In the genomic region with DNA sequence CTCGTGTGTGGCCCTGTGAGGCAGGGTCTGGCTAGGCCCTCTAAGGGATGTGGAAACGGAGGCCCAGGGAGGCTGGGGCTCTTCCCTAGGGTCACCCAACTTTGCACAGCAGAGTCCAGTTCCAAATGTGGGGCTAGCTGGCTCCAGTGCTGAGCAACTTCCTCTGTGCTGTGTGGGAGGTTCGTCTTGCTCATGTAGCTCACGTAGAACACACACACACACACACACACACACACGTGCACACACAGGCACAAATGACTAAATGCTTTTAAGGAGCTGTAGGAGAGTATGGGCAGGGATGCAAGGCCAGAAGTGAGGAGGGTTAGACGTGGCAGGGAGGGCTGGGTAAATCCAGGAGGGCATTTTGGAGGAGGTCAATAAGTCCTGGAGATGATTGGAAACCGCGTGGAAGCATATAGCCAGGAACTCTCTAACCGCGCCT, we compare ENCODE assay signal across 8 cellular contexts.
A peak's percentile ranks its signal among the peaks of the same experiment; 100 is the strongest.
DNase-seq lines count a peak whose midpoint lies in the region; ATAC-seq lines count a peak whose summit lies in the region.

No MANE protein-coding gene starts in this region.

- H3K36me3 ChIP-seq in SJCRH30 (no peaks in the 10 kb centered on the region), aorta (ENCODE audit: control insufficient read depth in 1 of 2, insufficient read depth in 2 of 2, low read length in 1 of 2) (no peaks in the 10 kb centered on the region)

- 78 to 81% methylated on average over 10 of the region's 10 CpGs for WGBS in aorta, 2 donors

- no peak overlapping the region for H3K4me3 ChIP-seq in SJCRH30
- H3K4me3 ChIP-seq in aorta (ENCODE audit: low read length in 2 of 2): no peak overlapping the region

- H3K27me3 ChIP-seq in SJCRH30: no peaks in the 10 kb centered on the region; the same call in 1 of the 2 replicates
- no peaks in the 10 kb centered on the region for H3K27me3 ChIP-seq in aorta (ENCODE audit: control insufficient read depth in 1 of 2, insufficient read depth in 2 of 2, low read length in 1 of 2)

- intact Hi-C loops in left ventricle myocardium superior (cut with micrococcal nuclease): no loop called here
- intact Hi-C loops in aorta (cut with DNase I): no loop called here

- peak; percentile 8 to 34 (median 25) for DNase-seq in stimulated activated CD4-positive, alpha-beta T cell treated with anti-CD3 and anti-CD28 coated beads, Interleukin-12 subunit alpha, Interleukin-12 subunit beta, amount 100 ng/mL, for 48 hours (ENCODE audit: low read depth in 2 of 3, low spot score in 1 of 3)
- no peak for DNase-seq in stimulated activated CD4-positive, alpha-beta T cell treated with anti-CD3 and anti-CD28 coated beads, Interleukin-12 subunit alpha, Interleukin-12 subunit beta, amount 100 ng/mL, for 4 hours
- DNase-seq in SJCRH30: no peak
- peak; percentile 32 for DNase-seq in left ventricle myocardium superior
- DNase-seq in aorta: peak in 1 of 2 donors; percentile 73
- no peak for DNase-seq in NCI-H2029 treated with DMSO at 0.1 percent for 48 hours (lab: John Stamatoyannopoulos, UW)
- no peak for DNase-seq in NCI-H69 (lab: John Stamatoyannopoulos, UW)
- DNase-seq in GF-D8 (lab: John Stamatoyannopoulos, UW): no peak

- ATAC-seq in left ventricle myocardium superior: peak; percentile 48
- ATAC-seq in aorta (ENCODE audit: low FRiP score): peak; percentile 13

- H3K9me3 ChIP-seq in SJCRH30 (replicated peaks): no peaks in the 10 kb centered on the region
- no peaks in the 10 kb centered on the region for H3K9me3 ChIP-seq in aorta (ENCODE audit: control insufficient read depth, low read length)

- peaks cover 35% of the 10 kb centered on the region for H3K4me1 ChIP-seq in SJCRH30
- no peaks in the 10 kb centered on the region for H3K4me1 ChIP-seq in aorta (ENCODE audit: control insufficient read depth in 1 of 2, insufficient read depth in 2 of 2, low read length in 2 of 2)

- H3K27ac ChIP-seq in SJCRH30: peak overlapping the region; percentile 8; the same call in 1 of the 2 replicates
- no peak overlapping the region for H3K27ac ChIP-seq in aorta (ENCODE audit: low read depth in 1 of 2, low read length in 2 of 2)

Comparison
In these comparisons a context has a peak if more than half of its experiments do, and no peak if none do; other contexts are left out.
1. DNase-seq: peak in stimulated activated CD4-positive, alpha-beta T cell treated with anti-CD3 and anti-CD28 coated beads, Interleukin-12 subunit alpha, Interleukin-12 subunit beta, amount 100 ng/mL, for 48 hours (3 of 3) and left ventricle myocardium superior (single experiment); none in stimulated activated CD4-positive, alpha-beta T cell treated with anti-CD3 and anti-CD28 coated beads, Interleukin-12 subunit alpha, Interleukin-12 subunit beta, amount 100 ng/mL, for 4 hours (single experiment), SJCRH30 (0 of 2), NCI-H2029 treated with DMSO at 0.1 percent for 48 hours (single experiment), NCI-H69 (single experiment) and GF-D8 (single experiment).